In the genomic region with DNA sequence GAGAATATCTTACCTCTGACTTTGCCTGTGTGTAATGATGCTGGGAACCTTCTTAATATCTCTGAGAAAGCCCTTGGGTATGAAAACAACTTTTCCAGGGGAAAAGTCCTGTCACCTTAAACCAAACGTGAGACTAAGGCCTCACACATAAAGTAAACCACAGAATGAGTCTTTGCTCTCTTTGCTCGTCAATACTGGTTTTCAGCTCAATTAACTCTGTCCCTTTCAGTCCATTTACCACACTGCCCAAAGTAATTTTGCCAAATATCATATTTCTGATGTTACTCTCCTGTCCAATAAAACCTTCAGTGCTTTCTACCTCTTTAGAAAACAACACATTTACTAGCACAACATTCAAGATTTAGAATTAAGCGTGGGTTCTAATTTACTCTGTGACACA, we compare ENCODE assay signal across 18 cellular contexts.
A peak's percentile ranks its signal among the peaks of the same experiment; 100 is the strongest.
DNase-seq lines count a peak whose midpoint lies in the region; ATAC-seq and TF ChIP-seq lines count a peak whose summit lies in the region.
"Had no signal": no experiment of that assay in that cellular context is flagged by ENCODE, and none has a peak within 500 bp of the region (broad histone marks: within the 10 kb centered on the region; RNA-seq: fewer than 3 reads in every experiment).

No MANE protein-coding gene starts in this region.

- POLR2A ChIA-PET in Panc1 (lab: Charles Lee), result interaction anchor here (0.6 to 0.7 kb wide), 2 partner anchors 13 to 1884 kb away, joined by 3 read pairs; no protein-coding TSS in a partner anchor

- no peak overlapping the region for H3K4me3 Mint-ChIP-seq in type B pancreatic cell
- H3K4me3 Mint-ChIP-seq: IgD-negative memory B cell had no signal

- H3K4me1 ChIP-seq in Panc1 (ENCODE audit: control insufficient read depth, insufficient read depth, low read length), result peaks cover 4% of the 10 kb centered on the region
- peaks cover 4% of the 10 kb centered on the region for H3K4me1 ChIP-seq in hepatocyte (ENCODE audit: insufficient read depth)
- no peaks in the 10 kb centered on the region for H3K4me1 ChIP-seq in body of pancreas
- H3K4me1 ChIP-seq: BE2C had no signal

- peaks cover 4% of the 10 kb centered on the region for H3K9me3 Mint-ChIP-seq in type B pancreatic cell

- H2AFZ ChIP-seq in hepatocyte, result no peak overlapping the region
- H2AFZ ChIP-seq: PC-9 had no signal

- H4K20me1 ChIP-seq in hepatocyte (ENCODE audit: insufficient read depth, poor library complexity, severe bottlenecking), result no peaks in the 10 kb centered on the region

- TF ChIP-seq POLR2A in body of pancreas (IDR thresholded peaks at IDR 0.05), result no peak

- CTCF ChIA-PET in Panc1 (lab: Charles Lee), result interaction anchor here (0.6 kb wide), 1 partner anchor 110 kb away, joined by 5 read pairs; no protein-coding TSS in a partner anchor

- DNase-seq in Panc1 (ENCODE audit: low read depth, low spot score), result no peak
- peak; percentile 15 for DNase-seq in astrocyte of the hippocampus (ENCODE audit: low read depth, low spot score)
- no peak for DNase-seq in hepatocyte (ENCODE audit: low spot score)
- no peak for DNase-seq in type B pancreatic cell (ENCODE audit: extremely low spot score, unreplicated experiment)
- no peak for DNase-seq in body of pancreas
- DNase-seq: BE2C, GOT3, MV-4-11, NCI-H1694 treated with DMSO at 0.1 percent for 48 hours, NCI-H526 treated with DMSO at 0.1 percent for 48 hours, PC-9, SHP77 treated with DMSO at 0.1 percent for 48 hours had no signal

- WGBS in hepatocyte (ENCODE audit: low lambda C conversion rate, missing lambda C conversion rate), result 62% methylated on average over 3 of the region's 3 CpGs
- WGBS in body of pancreas, 2 donors, result 53 to 60% methylated on average over 3 of the region's 3 CpGs

- ATAC-seq in Panc1, result no peak
- ATAC-seq in body of pancreas, result no peak
- ATAC-seq in HG03378 (IDR thresholded peaks at IDR 0.05; ENCODE audit: unreplicated experiment), result no peak
- no peak for ATAC-seq in GM18520 (IDR thresholded peaks at IDR 0.05; ENCODE audit: unreplicated experiment)
- ATAC-seq: HCT116 had no signal

- no peak for TF ChIP-seq CTCF in Panc1 (IDR thresholded peaks at IDR 0.05)
- TF ChIP-seq CTCF in hepatocyte (IDR thresholded peaks at IDR 0.05; ENCODE audit: poor library complexity), result no peak
- no peak for TF ChIP-seq CTCF in type B pancreatic cell (conservative IDR thresholded peaks at IDR 0.05)
- TF ChIP-seq CTCF in body of pancreas (IDR thresholded peaks at IDR 0.05), result no peak

- H3K36me3 Mint-ChIP-seq in type B pancreatic cell, result no peaks in the 10 kb centered on the region
- H3K36me3 Mint-ChIP-seq: IgD-negative memory B cell had no signal

- peak overlapping the region; percentile 59; the same call in 1 of the 2 replicates for H3K27ac ChIP-seq in Panc1 (ENCODE audit: low read length)
- H3K27ac ChIP-seq in hepatocyte, result peak overlapping the region; percentile 25
- H3K27ac ChIP-seq in body of pancreas, result no peak overlapping the region
- H3K27ac ChIP-seq: PC-9, RWPE1 had no signal

- H3K9me2 ChIP-seq in hepatocyte (replicated peaks; ENCODE audit: insufficient read depth), result no peaks in the 10 kb centered on the region
- H3K9me2 ChIP-seq: SK-N-SH had no signal

- H3K4me3 ChIP-seq in Panc1 (ENCODE audit: low read depth in 2 of 2, low read length in 2 of 2) (no peak overlapping the region), hepatocyte (no peak overlapping the region), body of pancreas (no peak overlapping the region)
- H3K4me3 ChIP-seq: PC-9 had no signal

- intact Hi-C loops in Panc1 (cut with micrococcal nuclease; ENCODE audit: unreplicated experiment), result no loop called here
- intact Hi-C loops in body of pancreas (cut with DNase I), result no loop called here

- no peaks in the 10 kb centered on the region for H3K79me2 ChIP-seq in hepatocyte

- BruUV-seq in Panc1 (replicated peaks; lab: Mats Ljungman, UMichigan), result no TSS peak

- H3K9me3 ChIP-seq in Panc1 (ENCODE audit: control insufficient read depth, insufficient read depth, low read depth, low read length), result peaks cover 4% of the 10 kb centered on the region; the same call in 1 of the 2 replicates
- H3K9me3 ChIP-seq in hepatocyte (ENCODE audit: low read depth), result no peaks in the 10 kb centered on the region
- no peaks in the 10 kb centered on the region for H3K9me3 ChIP-seq in body of pancreas
- H3K9me3 ChIP-seq: BE2C, SK-N-SH had no signal

- H3K36me3 ChIP-seq in Panc1 (ENCODE audit: control insufficient read depth, insufficient read depth, low read length) (no peaks in the 10 kb centered on the region), hepatocyte (replicated peaks; ENCODE audit: insufficient read depth, low read depth) (no peaks in the 10 kb centered on the region), body of pancreas (replicated peaks in 1 of 2; ENCODE audit: insufficient read depth in 1 of 2, low read depth in 2 of 2) (no peaks in the 10 kb centered on the region)
- H3K36me3 ChIP-seq: BE2C had no signal

- H3K4me2 ChIP-seq in hepatocyte, result no peak overlapping the region
- H3K4me2 ChIP-seq: PC-9, SK-N-SH had no signal

- H3K27me3 ChIP-seq in Panc1 (ENCODE audit: control insufficient read depth, insufficient read depth, low read length) (no peaks in the 10 kb centered on the region), hepatocyte (no peaks in the 10 kb centered on the region), body of pancreas (no peaks in the 10 kb centered on the region)
- H3K27me3 ChIP-seq: BE2C had no signal

- in situ Hi-C loops in Panc1 (cut with HindIII; ENCODE audit: low pct_unique_long_range_greater_than_20kb, low sequenced_read_pairs), result no loop called here

- no peaks in the 10 kb centered on the region for H3K27me3 Mint-ChIP-seq in type B pancreatic cell
- H3K27me3 Mint-ChIP-seq: IgD-negative memory B cell had no signal

- peaks cover 19% of the 10 kb centered on the region for H3K4me1 Mint-ChIP-seq in type B pancreatic cell (ENCODE audit: unreplicated experiment)
- H3K4me1 Mint-ChIP-seq: IgD-negative memory B cell had no signal

- peak overlapping the region; percentile 3 for H3K27ac Mint-ChIP-seq in type B pancreatic cell
- H3K27ac Mint-ChIP-seq: IgD-negative memory B cell had no signal

Comparison
In these comparisons a context has a peak if more than half of its experiments do, and no peak if none do; other contexts are left out.
1. H3K27ac ChIP-seq: peak in Panc1 (single experiment) and hepatocyte (single experiment); none in body of pancreas (0 of 4).